ENCODE assay signal across 10 cellular contexts in genomic region chr11:128462802-128463385, GRCh38.
A peak's percentile ranks its signal among the peaks of the same experiment; 100 is the strongest.
DNase-seq lines count a peak whose midpoint lies in the region; ATAC-seq and TF ChIP-seq lines count a peak whose summit lies in the region.
"Had no signal": no experiment of that assay in that cellular context is flagged by ENCODE, and none has a peak within 500 bp of the region (broad histone marks: within the 10 kb centered on the region; RNA-seq: fewer than 3 reads in every experiment).

No MANE protein-coding gene starts in this region.

- H3K14ac ChIP-seq in H9 (ENCODE audit: insufficient read depth, low read length): no peak overlapping the region

- ATAC-seq in Right ventricle myocardium inferior (no peak), HG02642 (IDR thresholded peaks at IDR 0.05; ENCODE audit: poor library complexity, unreplicated experiment) (no peak), GM19467 (IDR thresholded peaks at IDR 0.05; ENCODE audit: unreplicated experiment) (no peak)

- H2BK12ac ChIP-seq in H9 (ENCODE audit: insufficient read length, low read depth, low read length): no peak overlapping the region

- H3K23me2 ChIP-seq in H9 (ENCODE audit: insufficient read length, low read depth, low read length, poor library complexity, severe bottlenecking): no peaks in the 10 kb centered on the region

- H2BK120ac ChIP-seq in H9 (ENCODE audit: low read depth, low read length, poor library complexity, severe bottlenecking): no peak overlapping the region

- H3K4me2 ChIP-seq in H9 (ENCODE audit: insufficient read depth, insufficient read length, low read length): no peak overlapping the region

- H2BK20ac ChIP-seq in H9 (ENCODE audit: low read depth, low read length, poor library complexity, severe bottlenecking): no peak overlapping the region

- H2AK5ac ChIP-seq in H9 (ENCODE audit: insufficient read length, low read length): no peak overlapping the region

- H3K9ac ChIP-seq in H9 (ENCODE audit: extremely low read depth, insufficient read length, low read length): no peak overlapping the region

- H3K79me1 ChIP-seq in H9 (ENCODE audit: insufficient read depth, low read depth, low read length, poor library complexity, severe bottlenecking): no peaks in the 10 kb centered on the region

- TF ChIP-seq POLR2A in vagina (IDR thresholded peaks at IDR 0.05): no peak

- no peak overlapping the region for H4K5ac ChIP-seq in H9 (ENCODE audit: insufficient read length, low read depth, low read length)

- no peak overlapping the region for H2AFZ ChIP-seq in H9 (ENCODE audit: low read length)

- H3K27me3 ChIP-seq in right atrium auricular region (no peaks in the 10 kb centered on the region), vagina (no peaks in the 10 kb centered on the region), H9 (ENCODE audit: insufficient read depth, low read length) (no peaks in the 10 kb centered on the region)

- no peaks in the 10 kb centered on the region for H3K79me2 ChIP-seq in H9 (ENCODE audit: insufficient read depth, low read length)

- no peak overlapping the region for H4K91ac ChIP-seq in H9 (ENCODE audit: insufficient read length, low read depth, low read length)

- no peak overlapping the region for H3K56ac ChIP-seq in H9 (ENCODE audit: insufficient read length, low read depth, low read length)

- H3K4me3 Mint-ChIP-seq in chondrocyte (ENCODE audit: unreplicated experiment) (no peak overlapping the region), nephron progenitor cell (no peak overlapping the region), H9 (no peak overlapping the region)

- H3K36me3 Mint-ChIP-seq in chondrocyte (ENCODE audit: low read depth) (peaks cover 44% of the 10 kb centered on the region), nephron progenitor cell (ENCODE audit: low read depth) (peaks cover 79% of the 10 kb centered on the region), H9 (ENCODE audit: insufficient read depth in 1 of 3, low read depth in 3 of 3) (peaks cover 3 to 36% (median 8%) of the 10 kb centered on the region in 3 experiments; a peak in 5 of 7 replicates)

- DNase-seq in right atrium auricular region (ENCODE audit: low spot score): no peak
- DNase-seq in Right ventricle myocardium inferior (ENCODE audit: missing footprints): no peak
- DNase-seq in chondrocyte (ENCODE audit: low spot score): no peak
- DNase-seq in nephron progenitor cell: no peak
- DNase-seq in vagina (ENCODE audit: extremely low spot score in 2 of 2): no peak
- DNase-seq in H9: no peak
- DNase-seq: C1 segment of cervical spinal cord, NCI-H1694 treated with DMSO at 0.1 percent for 48 hours had no signal

- TF ChIP-seq CTCF in right atrium auricular region (IDR thresholded peaks at IDR 0.05) (no peak), chondrocyte (IDR thresholded peaks at IDR 0.05) (no peak), nephron progenitor cell (IDR thresholded peaks at IDR 0.05) (no peak), vagina (IDR thresholded peaks at IDR 0.05) (no peak), H9 (conservative IDR thresholded peaks at IDR 0.05) (no peak)

- H3T11ph ChIP-seq in H9 (ENCODE audit: low read length): no peak overlapping the region

- H4K20me1 ChIP-seq in H9 (ENCODE audit: control insufficient read depth, insufficient read depth, insufficient read length): no peaks in the 10 kb centered on the region

- intact Hi-C loops in Right ventricle myocardium inferior (cut with DNase I): loop anchor here (10.0 kb wide), 1 partner anchor 438 kb away; no protein-coding TSS in a partner anchor
- intact Hi-C loops in vagina (cut with DNase I): no loop called here

- H3K27ac ChIP-seq in right atrium auricular region (peak overlapping the region; percentile 39 to 70), vagina (peak overlapping the region; percentile 86), H9 (ENCODE audit: insufficient read length, low read depth, low read length) (no peak overlapping the region)

- no peak overlapping the region for H2BK5ac ChIP-seq in H9 (ENCODE audit: insufficient read length, low read length)

- H3K9me3 ChIP-seq in right atrium auricular region (no peaks in the 10 kb centered on the region), vagina (no peaks in the 10 kb centered on the region), H9 (ENCODE audit: control insufficient read depth, low read depth, low read length) (no peaks in the 10 kb centered on the region)

- H3K27ac Mint-ChIP-seq in chondrocyte (ENCODE audit: unreplicated experiment) (peak overlapping the region; percentile 100), nephron progenitor cell (peak overlapping the region; percentile 87), H9 (peak overlapping the region in 1 of 3 experiments; percentile 20; a peak in 1 of 7 replicates)

- no CpG with 5 or more reads among the region's 6 CpGs for WGBS in H9 (ENCODE audit: extremely low coverage, insufficient read length, low lambda C conversion rate)

- H3K4ac ChIP-seq in H9 (ENCODE audit: low read depth, low read length): no peak overlapping the region

- H3K18ac ChIP-seq in H9 (ENCODE audit: insufficient read length, low read depth, low read length): no peak overlapping the region

- H3K4me1 Mint-ChIP-seq in chondrocyte (ENCODE audit: low read depth): peaks cover 76% of the 10 kb centered on the region
- peaks cover 53% of the 10 kb centered on the region for H3K4me1 Mint-ChIP-seq in nephron progenitor cell
- H3K4me1 Mint-ChIP-seq in H9: peaks cover 0 to 3% of the 10 kb centered on the region in 2 experiments; a peak in 2 of 4 replicates

- no peak overlapping the region for H3K23ac ChIP-seq in H9 (ENCODE audit: insufficient read length, low read depth, low read length)

- H3K36me3 ChIP-seq in right atrium auricular region: peaks cover 29% of the 10 kb centered on the region
- peaks cover 0 to 26% of the 10 kb centered on the region in 2 donors for H3K36me3 ChIP-seq in vagina

- H4K8ac ChIP-seq in H9 (replicated peaks; ENCODE audit: insufficient read length, low read depth, low read length): no peak overlapping the region

- no peak overlapping the region for H3K4me3 ChIP-seq in right atrium auricular region
- H3K4me3 ChIP-seq in vagina: no peak overlapping the region

- no peak overlapping the region for H2BK15ac ChIP-seq in H9 (ENCODE audit: low read depth, low read length)

- H3K4me1 ChIP-seq in right atrium auricular region (peaks cover 0 to 64% of the 10 kb centered on the region in 2 donors), vagina (peaks cover 47% of the 10 kb centered on the region), H9 (ENCODE audit: insufficient read depth, low read length) (no peaks in the 10 kb centered on the region)

- H3K9me3 Mint-ChIP-seq in chondrocyte (ENCODE audit: low read depth): no peaks in the 10 kb centered on the region
- no peaks in the 10 kb centered on the region for H3K9me3 Mint-ChIP-seq in nephron progenitor cell
- H3K9me3 Mint-ChIP-seq in H9: no peaks in the 10 kb centered on the region

- H3K27me3 Mint-ChIP-seq in chondrocyte (ENCODE audit: low read depth) (no peaks in the 10 kb centered on the region), nephron progenitor cell (ENCODE audit: low read depth, poor library complexity) (no peaks in the 10 kb centered on the region), H9 (ENCODE audit: low read depth) (no peaks in the 10 kb centered on the region)
